Comparison of ENCODE assay signal across 1 cellular context in the genomic region with DNA sequence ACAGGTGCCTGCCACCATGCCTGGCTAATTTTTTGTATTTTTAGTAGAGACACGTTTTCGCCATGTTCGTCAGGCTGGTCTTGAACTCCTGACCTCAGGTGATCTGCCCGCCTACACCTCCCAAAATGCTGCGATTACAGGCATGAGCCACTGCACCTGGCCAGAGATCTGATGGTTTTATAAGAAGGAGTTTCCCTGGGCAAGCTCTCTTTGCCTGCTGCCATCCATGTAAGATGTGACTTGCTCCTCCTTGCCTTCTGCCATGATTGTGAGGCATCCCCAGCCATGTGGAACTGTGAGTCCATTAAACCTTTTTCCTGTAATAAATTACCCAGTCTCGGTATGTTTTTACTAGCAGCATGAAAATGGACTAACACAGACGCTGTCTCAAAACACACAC. TPM values are rescaled to one million over a fixed set of nuclear protein-coding genes. Genes with fewer than 3 reads are reported as not detected.
"Had no signal": no experiment of that assay in that cellular context is flagged by ENCODE, and none has a peak within 500 bp of the region (broad histone marks: within the 10 kb centered on the region; RNA-seq: fewer than 3 reads in every experiment).

No MANE protein-coding gene starts in this region.

RNA-seq across cellular contexts. Expression of gene AQP10, which starts 11.8 kb away (rescaled TPM):
- total RNA-seq: GM12878 had no signal
- polyA plus RNA-seq: GM12878 had no signal
